In the genomic region with DNA sequence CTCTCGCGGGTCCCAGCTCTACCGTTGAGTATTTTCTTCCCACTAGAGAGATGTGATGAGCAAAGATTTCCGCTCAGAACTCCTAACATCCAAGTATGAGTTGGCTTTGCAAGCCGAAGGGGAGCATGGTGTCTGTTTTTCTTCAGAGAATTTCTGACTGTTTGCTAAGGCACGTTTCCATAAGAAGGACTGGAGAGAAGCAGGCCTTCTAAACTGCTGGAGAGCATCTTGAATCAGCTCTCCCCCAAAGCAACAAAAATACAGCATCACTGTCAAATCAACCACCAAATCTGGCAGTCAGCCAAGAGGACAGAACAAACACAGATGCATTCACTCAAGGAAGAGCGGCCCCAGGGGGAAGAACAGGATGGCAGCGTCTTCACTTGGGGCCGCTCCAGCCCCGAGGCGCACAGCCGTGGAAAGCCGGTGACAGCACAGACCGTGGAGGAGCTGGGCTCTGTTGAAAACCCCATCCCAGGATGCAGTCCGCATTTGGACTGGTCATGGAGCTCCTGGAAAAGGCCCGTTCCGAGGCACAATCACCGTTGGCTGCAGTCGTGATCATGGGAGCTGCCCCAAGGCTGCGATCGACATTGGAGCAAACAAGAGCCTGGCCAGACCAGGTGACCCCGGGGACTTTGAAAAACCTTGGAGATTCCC, we compare ENCODE assay signal across 8 cellular contexts.
DNase-seq lines count a peak whose midpoint lies in the region; ATAC-seq and TF ChIP-seq lines count a peak whose summit lies in the region.

No MANE protein-coding gene starts in this region.

- H3K27ac Mint-ChIP-seq in activated T-helper 2 cell treated with anti-CD3 and anti-CD28 coated beads, Interferon-gamma antibody, Interleukin-2, Interleukin-4, amounts not matched to agents 10 μg/mL and 5 μg/mL and 100 μg/mL, durations not matched to agents 14 hours and 24 hours and 36 hours, result no peak overlapping the region

- peaks cover 16% of the 10 kb centered on the region for H3K9me3 ChIP-seq in mucosa of descending colon

- ATAC-seq in HG02981 (IDR thresholded peaks at IDR 0.05; ENCODE audit: unreplicated experiment) (peak; percentile 43), mucosa of descending colon (peak; percentile 60), HG02938 (IDR thresholded peaks at IDR 0.05; ENCODE audit: unreplicated experiment) (no peak)

- peaks cover 72% of the 10 kb centered on the region for H3K36me3 Mint-ChIP-seq in activated T-helper 2 cell treated with anti-CD3 and anti-CD28 coated beads, Interferon-gamma antibody, Interleukin-2, Interleukin-4, amounts not matched to agents 10 μg/mL and 5 μg/mL and 100 μg/mL, durations not matched to agents 14 hours and 24 hours and 36 hours (ENCODE audit: low read depth)

- TF ChIP-seq CTCF in cardiac fibroblast (IDR thresholded peaks at IDR 0.05; ENCODE audit: low read depth, low read length), result peak; percentile 4
- no peak for TF ChIP-seq CTCF in mucosa of descending colon (IDR thresholded peaks at IDR 0.05)

- no peaks in the 10 kb centered on the region for H3K36me3 ChIP-seq in mucosa of descending colon (ENCODE audit: low read depth)

- peaks cover 51% of the 10 kb centered on the region for H3K9me3 Mint-ChIP-seq in activated T-helper 2 cell treated with anti-CD3 and anti-CD28 coated beads, Interferon-gamma antibody, Interleukin-2, Interleukin-4, amounts not matched to agents 10 μg/mL and 5 μg/mL and 100 μg/mL, durations not matched to agents 14 hours and 24 hours and 36 hours

- no peaks in the 10 kb centered on the region for H3K27me3 Mint-ChIP-seq in activated T-helper 2 cell treated with anti-CD3 and anti-CD28 coated beads, Interferon-gamma antibody, Interleukin-2, Interleukin-4, amounts not matched to agents 10 μg/mL and 5 μg/mL and 100 μg/mL, durations not matched to agents 14 hours and 24 hours and 36 hours (ENCODE audit: low read depth)

- no peak overlapping the region for H3K4me3 Mint-ChIP-seq in activated T-helper 2 cell treated with anti-CD3 and anti-CD28 coated beads, Interferon-gamma antibody, Interleukin-2, Interleukin-4, amounts not matched to agents 10 μg/mL and 5 μg/mL and 100 μg/mL, durations not matched to agents 14 hours and 24 hours and 36 hours (ENCODE audit: low read depth)

- H3K4me3 ChIP-seq in cardiac fibroblast (replicated peaks in 1 of 2; ENCODE audit: low read depth in 2 of 2, low read length in 2 of 2) (no peak overlapping the region), mucosa of descending colon (no peak overlapping the region)

- no peaks in the 10 kb centered on the region for H3K4me1 ChIP-seq in mucosa of descending colon (ENCODE audit: low read depth)

- H3K4me1 Mint-ChIP-seq in activated T-helper 2 cell treated with anti-CD3 and anti-CD28 coated beads, Interferon-gamma antibody, Interleukin-2, Interleukin-4, amounts not matched to agents 10 μg/mL and 5 μg/mL and 100 μg/mL, durations not matched to agents 14 hours and 24 hours and 36 hours (ENCODE audit: low read depth), result peaks cover 2% of the 10 kb centered on the region

- intact Hi-C loops in mucosa of descending colon (cut with DNase I, micrococcal nuclease), result no loop called here
- intact Hi-C loops in activated T-helper 2 cell treated with anti-CD3 and anti-CD28 coated beads, Interferon-gamma antibody, Interleukin-2, Interleukin-4, amounts not matched to agents 10 μg/mL and 5 μg/mL and 100 μg/mL, durations not matched to agents 14 hours and 24 hours and 36 hours (cut with micrococcal nuclease), result no loop called here

- peak; percentile 4 for DNase-seq in ELF-1 (ENCODE audit: low read depth, low spot score)
- DNase-seq in cardiac fibroblast (ENCODE audit: low read depth in 2 of 2), result peak; percentile 88
- peak; percentile 23 to 50 (median 35) for DNase-seq in mucosa of descending colon
- no peak for DNase-seq in activated CD4-positive, alpha-beta T cell treated with anti-CD3 and anti-CD28 coated beads, Interleukin-2, amount 50 U/mL, for 4 hours
- DNase-seq in activated T-helper 2 cell treated with anti-CD3 and anti-CD28 coated beads, Interferon-gamma antibody, Interleukin-2, Interleukin-4, amounts not matched to agents 10 μg/mL and 5 μg/mL and 100 μg/mL, durations not matched to agents 14 hours and 24 hours and 36 hours (ENCODE audit: low spot score), result no peak
- no peak for DNase-seq in stimulated activated CD4-positive, alpha-beta T cell treated with anti-CD3 and anti-CD28 coated beads, Interleukin-15, amount 100 ng/mL, for 24 hours

Comparison
In these comparisons a context has a peak if more than half of its experiments do, and no peak if none do; other contexts are left out.
1. DNase-seq: peak in ELF-1 (single experiment), cardiac fibroblast (2 of 2) and mucosa of descending colon (3 of 3); none in activated CD4-positive, alpha-beta T cell treated with anti-CD3 and anti-CD28 coated beads, Interleukin-2, amount 50 U/mL, for 4 hours (0 of 2), activated T-helper 2 cell treated with anti-CD3 and anti-CD28 coated beads, Interferon-gamma antibody, Interleukin-2, Interleukin-4, amounts not matched to agents 10 μg/mL and 5 μg/mL and 100 μg/mL, durations not matched to agents 14 hours and 24 hours and 36 hours (single experiment) and stimulated activated CD4-positive, alpha-beta T cell treated with anti-CD3 and anti-CD28 coated beads, Interleukin-15, amount 100 ng/mL, for 24 hours (single experiment).